16 cellular contexts compared by ENCODE assay signal in genomic region chr21:35648512-35648911, GRCh38.
DNase-seq lines count a peak whose midpoint lies in the region; ATAC-seq and TF ChIP-seq lines count a peak whose summit lies in the region.
"Had no signal": no experiment of that assay in that cellular context is flagged by ENCODE, and none has a peak within 500 bp of the region (broad histone marks: within the 10 kb centered on the region; RNA-seq: fewer than 3 reads in every experiment).

No MANE protein-coding gene starts in this region.

- H4K20me1 ChIP-seq in HCT116 (ENCODE audit: insufficient read depth) (no peaks in the 10 kb centered on the region), SK-N-SH (ENCODE audit: insufficient read depth) (no peaks in the 10 kb centered on the region)

- CTCF ChIA-PET in HCT116 (lab: Charles Lee) (interaction anchor here (0.8 to 1.4 kb wide), 2 partner anchors 48 to 192 kb away, joined by 3 read pairs; no protein-coding TSS in a partner anchor), SK-N-SH (lab: Yijun Ruan, JAX) (no interaction called here)
- CTCF ChIA-PET in activated CD4-positive, alpha-beta memory T cell treated with anti-CD3 and anti-CD28 coated beads, Interleukin-2, amount 10 ng/mL, durations not matched to agents 7 days and 5 days (lab: Charles Lee), result no interaction called here

- H2AFZ ChIP-seq in HCT116 (ENCODE audit: low read depth, low read length, poor library complexity, severe bottlenecking) (no peak overlapping the region), SK-N-SH (ENCODE audit: low read depth) (no peak overlapping the region)
- H2AFZ ChIP-seq: hepatocyte had no signal

- no peak overlapping the region for H3K9ac ChIP-seq in HCT116 (ENCODE audit: low read length)
- no peak overlapping the region for H3K9ac ChIP-seq in SK-N-SH

- H3K36me3 Mint-ChIP-seq in activated CD4-positive, alpha-beta memory T cell treated with anti-CD3 and anti-CD28 coated beads, Interleukin-2, amount 10 ng/mL, durations not matched to agents 7 days and 5 days (ENCODE audit: low read depth), result no peaks in the 10 kb centered on the region

- H3K9me3 Mint-ChIP-seq in activated CD4-positive, alpha-beta memory T cell treated with anti-CD3 and anti-CD28 coated beads, Interleukin-2, amount 10 ng/mL, durations not matched to agents 7 days and 5 days, result no peaks in the 10 kb centered on the region
- H3K9me3 Mint-ChIP-seq: activated T-helper 17 cell treated with anti-CD3 and anti-CD28 coated beads, Interleukin-2, amount 50 U/mL, for 72 hours had no signal

- RAD21 ChIA-PET in HCT116 (lab: Charles Lee; ENCODE audit: low non-redundant PET in 1 of 2, low total read pairs in 2 of 2, uncharacterized antibody in 2 of 2, unreplicated experiment in 2 of 2), result no interaction called here

- no peak for DNase-seq in HCT116 (ENCODE audit: low read depth, low spot score)
- DNase-seq in NCI-H2107 treated with DMSO at 0.1 percent for 48 hours (lab: John Stamatoyannopoulos, UW; ENCODE audit: unreplicated experiment), result peak; percentile 94
- no peak for DNase-seq in SK-N-SH
- peak; percentile 54 for DNase-seq in left lobe of liver (ENCODE audit: low spot score)
- DNase-seq in DMS114 treated with DMSO at 0.1 percent for 48 hours (lab: John Stamatoyannopoulos, UW; ENCODE audit: unreplicated experiment), result no peak
- DNase-seq in SJCRH30, result no peak
- DNase-seq in activated CD4-positive, alpha-beta memory T cell treated with anti-CD3 and anti-CD28 coated beads, Interleukin-2, amount 10 ng/mL, durations not matched to agents 7 days and 5 days, result no peak
- DNase-seq: activated CD4-positive, alpha-beta T cell treated with anti-CD3 and anti-CD28 coated beads for 4 hours; left ventricle myocardium superior; NK-92 treated with Interleukin-12 subunit alpha and Interleukin-12 subunit beta, amount 100 ng/mL, for 24 hours had no signal

- H3K9me2 ChIP-seq in HCT116 (ENCODE audit: insufficient read depth) (no peaks in the 10 kb centered on the region), SK-N-SH (no peaks in the 10 kb centered on the region)

- H3F3A ChIP-seq in SK-N-SH (replicated peaks; ENCODE audit: insufficient read depth), result no peaks in the 10 kb centered on the region

- H3K4me2 ChIP-seq in HCT116 (ENCODE audit: low read length) (no peak overlapping the region), SK-N-SH (peak overlapping the region; percentile 46; the same call in 1 of the 2 replicates)
- H3K4me2 ChIP-seq: hepatocyte had no signal

- 0 out of 2 replicates have a peak, but pooled peaks have one; percentile 18 for TF ChIP-seq RAD21 in HCT116 (IDR thresholded peaks at IDR 0.05; ENCODE audit: low read depth)
- TF ChIP-seq RAD21 in SK-N-SH (IDR thresholded peaks at IDR 0.05; ENCODE audit: low read length), result no peak

- POLR2A ChIA-PET in HCT116 (lab: Charles Lee), result no interaction called here
- POLR2A ChIA-PET in SK-N-SH (lab: Yijun Ruan, JAX), result no interaction called here
- POLR2A ChIA-PET in activated CD4-positive, alpha-beta memory T cell treated with anti-CD3 and anti-CD28 coated beads, Interleukin-2, amount 10 ng/mL, durations not matched to agents 7 days and 5 days (lab: Charles Lee), result interaction anchor here (0.6 kb wide), 1 partner anchor 8 kb away, joined by 3 read pairs; no protein-coding TSS in a partner anchor

- no peaks in the 10 kb centered on the region for H3K4me1 Mint-ChIP-seq in activated CD4-positive, alpha-beta memory T cell treated with anti-CD3 and anti-CD28 coated beads, Interleukin-2, amount 10 ng/mL, durations not matched to agents 7 days and 5 days
- H3K4me1 Mint-ChIP-seq: activated T-helper 17 cell treated with anti-CD3 and anti-CD28 coated beads, Interleukin-2, amount 50 U/mL, for 72 hours had no signal

- WGBS in SK-N-SH (ENCODE audit: low lambda C conversion rate), result 7% methylated on average over 2 of the region's 2 CpGs

- no peak overlapping the region for H3K4me3 Mint-ChIP-seq in activated CD4-positive, alpha-beta memory T cell treated with anti-CD3 and anti-CD28 coated beads, Interleukin-2, amount 10 ng/mL, durations not matched to agents 7 days and 5 days
- H3K4me3 Mint-ChIP-seq: activated T-helper 17 cell treated with anti-CD3 and anti-CD28 coated beads, Interleukin-2, amount 50 U/mL, for 72 hours had no signal

- no peaks in the 10 kb centered on the region for H3K27me3 ChIP-seq in HCT116 (ENCODE audit: insufficient read depth, low read length)
- no peaks in the 10 kb centered on the region for H3K27me3 ChIP-seq in SK-N-SH (ENCODE audit: insufficient read depth)
- H3K27me3 ChIP-seq in SJCRH30, result no peaks in the 10 kb centered on the region
- H3K27me3 ChIP-seq: suprapubic skin had no signal

- TF ChIP-seq POLR2A in HCT116 (IDR thresholded peaks at IDR 0.05; ENCODE audit: borderline replicate concordance, extremely low read depth, insufficient read depth, insufficient read length), result no peak

- BruUV-seq in HCT116 (replicated peaks; lab: Mats Ljungman, UMichigan), result no TSS peak

- 0 out of 2 replicates have a peak, but pooled peaks have one; percentile 44 for ATAC-seq in HCT116
- peak; percentile 90 for ATAC-seq in left lobe of liver
- ATAC-seq in GM18868 (IDR thresholded peaks at IDR 0.05; ENCODE audit: unreplicated experiment), result no peak
- ATAC-seq: activated T-helper 17 cell treated with anti-CD3 and anti-CD28 coated beads, Interleukin-2, amount 50 U/mL, for 72 hours; left ventricle myocardium superior had no signal

- TF ChIP-seq EP300 in SK-N-SH (IDR thresholded peaks at IDR 0.05; ENCODE audit: borderline replicate concordance in 1 of 2, low read depth in 1 of 2, low read length in 1 of 2), result no peak

- H3K27me3 Mint-ChIP-seq in activated CD4-positive, alpha-beta memory T cell treated with anti-CD3 and anti-CD28 coated beads, Interleukin-2, amount 10 ng/mL, durations not matched to agents 7 days and 5 days, result peaks cover 10% of the 10 kb centered on the region

- H3K9me3 ChIP-seq in HCT116 (ENCODE audit: control insufficient read depth in 1 of 2, insufficient read depth in 1 of 2, low read depth in 1 of 2, low read length in 2 of 2) (no peaks in the 10 kb centered on the region), SK-N-SH (no peaks in the 10 kb centered on the region), SJCRH30 (replicated peaks) (0 out of 2 replicates have a peak, but pooled peaks cover 3% of the 10 kb centered on the region)
- H3K9me3 ChIP-seq: suprapubic skin had no signal

- no peaks in the 10 kb centered on the region for H3K36me3 ChIP-seq in HCT116 (ENCODE audit: control insufficient read depth in 1 of 2, insufficient read depth in 2 of 2, low read length in 2 of 2)
- no peaks in the 10 kb centered on the region for H3K36me3 ChIP-seq in SK-N-SH (replicated peaks in 1 of 2; ENCODE audit: control insufficient read depth in 1 of 2, insufficient read depth in 2 of 2, low read length in 1 of 2)
- no peaks in the 10 kb centered on the region for H3K36me3 ChIP-seq in SJCRH30
- H3K36me3 ChIP-seq: suprapubic skin had no signal

- H3K4me1 ChIP-seq in HCT116 (ENCODE audit: control insufficient read depth in 1 of 2, insufficient read depth in 2 of 2, low read length in 2 of 2), result no peaks in the 10 kb centered on the region; a peak in 1 of 4 replicates
- 0 out of 4 replicates have a peak, but pooled peaks cover 0 to 6% of the 10 kb centered on the region in 2 experiments for H3K4me1 ChIP-seq in SK-N-SH (ENCODE audit: control insufficient read depth in 1 of 2, insufficient read depth in 2 of 2, low read depth in 1 of 2, low read length in 1 of 2)
- H3K4me1 ChIP-seq in SJCRH30, result peaks cover 3% of the 10 kb centered on the region
- H3K4me1 ChIP-seq: suprapubic skin had no signal

- H3K27ac ChIP-seq in HCT116 (ENCODE audit: low read depth, low read length) (no peak overlapping the region), SK-N-SH (ENCODE audit: low read depth in 2 of 2, low read length in 1 of 2) (peak overlapping the region in 1 of 2 experiments; percentile 7; a peak in 1 of 4 replicates), SJCRH30 (no peak overlapping the region)
- H3K27ac ChIP-seq: hepatocyte, HL-60, suprapubic skin had no signal

- H3K4me3 ChIP-seq in HCT116 (replicated peaks in 1 of 2; ENCODE audit: low read depth in 1 of 2, low read length in 2 of 2) (no peak overlapping the region), SK-N-SH (ENCODE audit: low read depth in 2 of 2, low read length in 1 of 2) (no peak overlapping the region), SJCRH30 (no peak overlapping the region)
- H3K4me3 ChIP-seq: hepatocyte, smooth muscle cell, suprapubic skin had no signal

- H3K27ac Mint-ChIP-seq in activated CD4-positive, alpha-beta memory T cell treated with anti-CD3 and anti-CD28 coated beads, Interleukin-2, amount 10 ng/mL, durations not matched to agents 7 days and 5 days, result no peak overlapping the region
- H3K27ac Mint-ChIP-seq: activated T-helper 17 cell treated with anti-CD3 and anti-CD28 coated beads, Interleukin-2, amount 50 U/mL, for 72 hours had no signal

- intact Hi-C loops in HCT116 (cut with micrococcal nuclease), result no loop called here

- H3K79me2 ChIP-seq in HCT116 (ENCODE audit: insufficient read depth, low read length) (no peaks in the 10 kb centered on the region), SK-N-SH (ENCODE audit: insufficient read depth) (no peaks in the 10 kb centered on the region)
- H3K79me2 ChIP-seq: hepatocyte had no signal

- TF ChIP-seq CTCF in HCT116 (IDR thresholded peaks at IDR 0.05 in 2 of 3, conservative IDR thresholded peaks at IDR 0.05 in 1 of 3; ENCODE audit: borderline replicate concordance in 1 of 3, insufficient read depth in 1 of 3, low read depth in 2 of 3, low read length in 2 of 3) (0 out of 6 replicates have a peak, but pooled peaks of 1 of the 3 experiments have one; percentile 14), SK-N-SH (IDR thresholded peaks at IDR 0.05) (peak; percentile 22; the same call in 1 of the 2 replicates)

TF ChIP-seq in HCT116, 20 proteins besides CTCF, POLR2A, EP300 and RAD21:
- TF ChIP-seq SP1 (IDR thresholded peaks at IDR 0.05; ENCODE audit: low read depth), result no peak
- no peak for TF ChIP-seq POLR2AphosphoS5 (IDR thresholded peaks at IDR 0.05; ENCODE audit: low read depth, low read length)

TF ChIP-seq in SK-N-SH, 30 proteins besides CTCF, POLR2A, EP300 and RAD21 (continues in another document):
- TF ChIP-seq MAX (IDR thresholded peaks at IDR 0.05; ENCODE audit: low read depth) (no peak), FOXM1 (IDR thresholded peaks at IDR 0.05; ENCODE audit: low read depth) (no peak), NRF1 (IDR thresholded peaks at IDR 0.05; ENCODE audit: low read depth, low read length) (no peak), GATA2 (CRISPR knock-in tag; IDR thresholded peaks at IDR 0.05) (no peak), FOXJ3 (CRISPR knock-in tag; IDR thresholded peaks at IDR 0.05) (no peak), YY1 (IDR thresholded peaks at IDR 0.05; ENCODE audit: low read depth) (no peak)

Comparison
In these comparisons a context has a peak if more than half of its experiments do, and no peak if none do; other contexts are left out.
1. DNase-seq: peak in NCI-H2107 treated with DMSO at 0.1 percent for 48 hours (single experiment) and left lobe of liver (single experiment); none in HCT116 (single experiment), SK-N-SH (single experiment), DMS114 treated with DMSO at 0.1 percent for 48 hours (single experiment), SJCRH30 (0 of 2) and activated CD4-positive, alpha-beta memory T cell treated with anti-CD3 and anti-CD28 coated beads, Interleukin-2, amount 10 ng/mL, durations not matched to agents 7 days and 5 days (single experiment).
2. Of the 11 proteins assayed by ChIP-seq in both SK-N-SH and HCT116: peak only in SK-N-SH: none; only in HCT116: RAD21; in both: none; in neither: 9; mixed calls (peak in some experiments, not most) for 1.